1 cellular context compared by ENCODE assay signal in genomic region chr15:51647128-51647562, GRCh38.
TF ChIP-seq lines count a peak whose summit lies in the region.

No MANE protein-coding gene starts in this region.

TF ChIP-seq in GM23338, 12 proteins besides CTCF, POLR2A, EP300 and RAD21 (continued from another document):
- no peak for TF ChIP-seq STAT1 (IDR thresholded peaks at IDR 0.05; ENCODE audit: unreplicated experiment)
- TF ChIP-seq ETS1 (IDR thresholded peaks at IDR 0.05), result no peak
